8 cellular contexts compared by ENCODE assay signal in genomic region chr14:105093426-105094192, GRCh38. TPM values are rescaled to one million over a fixed set of nuclear protein-coding genes. Genes with fewer than 3 reads are reported as not detected.
DNase-seq lines count a peak whose midpoint lies in the region; ATAC-seq and TF ChIP-seq lines count a peak whose summit lies in the region.

No MANE protein-coding gene starts in this region.

- peaks cover 10 to 32% (median 18%) of the 10 kb centered on the region in 4 donors for H3K4me1 Mint-ChIP-seq in CD4-positive, alpha-beta memory T cell

- peak overlapping the region; percentile 60 to 85 (median 68) for H3K4me3 Mint-ChIP-seq in CD4-positive, alpha-beta memory T cell

- peak; percentile 36 to 65 (median 48) for DNase-seq in CD4-positive, alpha-beta memory T cell
- DNase-seq in M059J (ENCODE audit: low read depth) (peak; percentile 59), choroid plexus epithelial cell (ENCODE audit: low read depth) (peak; percentile 67), left lung (peak; percentile 86 to 95), NCI-H446 (lab: John Stamatoyannopoulos, UW) (no peak)
- DNase-seq in activated CD4-positive, CD25-positive, alpha-beta regulatory T cell treated with anti-CD3 and anti-CD28 coated beads, Interleukin-2, amount 50 U/mL, for 72 hours: peak; percentile 73
- DNase-seq in stimulated activated CD4-positive, alpha-beta T cell treated with anti-CD3 and anti-CD28 coated beads, TNF-alpha, amount 100 ng/mL, for 24 hours (ENCODE audit: low read depth in 3 of 3): peak; percentile 50 to 85 (median 61)

- no peaks in the 10 kb centered on the region for H3K9me3 Mint-ChIP-seq in CD4-positive, alpha-beta memory T cell

- H3K9me3 ChIP-seq in CD4-positive, alpha-beta memory T cell (ENCODE audit: control insufficient read depth in 1 of 2, low read length in 2 of 2): no peaks in the 10 kb centered on the region
- H3K9me3 ChIP-seq in left lung: no peaks in the 10 kb centered on the region

- peaks cover 28% of the 10 kb centered on the region for H3K4me1 ChIP-seq in CD4-positive, alpha-beta memory T cell (ENCODE audit: insufficient read depth, low read length)
- peaks cover 29 to 53% of the 10 kb centered on the region in 2 donors for H3K4me1 ChIP-seq in left lung

- TF ChIP-seq CTCF in choroid plexus epithelial cell (conservative IDR thresholded peaks at IDR 0.05; ENCODE audit: low read depth, low read length): peak; percentile 44
- peak in 1 of 2 donors; percentile 31 for TF ChIP-seq CTCF in left lung (IDR thresholded peaks at IDR 0.05)

- H3K27ac Mint-ChIP-seq in CD4-positive, alpha-beta memory T cell: peak overlapping the region in 1 of 7 donors; percentile 52

- peak overlapping the region; percentile 36 to 58 for H3K4me3 ChIP-seq in CD4-positive, alpha-beta memory T cell (ENCODE audit: low read length in 2 of 2)
- H3K4me3 ChIP-seq in choroid plexus epithelial cell (ENCODE audit: low read depth, low read length) (peak overlapping the region; percentile 69), left lung (peak overlapping the region; percentile 50 to 62)

- POLR2A ChIA-PET in CD4-positive, alpha-beta memory T cell (lab: Charles Lee; ENCODE audit: partially characterized antibody): interaction anchor here (0.7 to 12.6 kb wide), 2 partner anchors 31 to 220 kb away, joined by 3 to 230 read pairs; partner anchors contain the start of genes GPR132 and PACS2

- intact Hi-C loops in CD4-positive, alpha-beta memory T cell (cut with micrococcal nuclease): loop anchor here (1.0 to 5.0 kb wide), 2 partner anchors 89 to 221 kb away; partner anchors contain the start of genes NUDT14 and PACS2
- intact Hi-C loops in left lung (cut with DNase I): loop anchor here in 1 of 2 donors (10.0 kb wide), 1 partner anchor 261 kb away; no protein-coding TSS in a partner anchor

- H3K27me3 Mint-ChIP-seq in CD4-positive, alpha-beta memory T cell: peaks cover 0 to 1% of the 10 kb centered on the region in 2 donors

- no peaks in the 10 kb centered on the region for H3K36me3 Mint-ChIP-seq in CD4-positive, alpha-beta memory T cell

- peak overlapping the region; percentile 65 for H3K27ac ChIP-seq in CD4-positive, alpha-beta memory T cell (ENCODE audit: low read depth, low read length)
- H3K27ac ChIP-seq in left lung: peak overlapping the region; percentile 79 to 88

- CTCF ChIA-PET in CD4-positive, alpha-beta memory T cell (lab: Charles Lee; ENCODE audit: partially characterized antibody): interaction anchor here (1.1 kb wide), 1 partner anchor 259 kb away, joined by 4 read pairs; no protein-coding TSS in a partner anchor

- ATAC-seq in GM21390 (IDR thresholded peaks at IDR 0.05; ENCODE audit: unreplicated experiment) (peak; percentile 66), left lung (peak; percentile 75)

- no peaks in the 10 kb centered on the region for H3K27me3 ChIP-seq in CD4-positive, alpha-beta memory T cell (ENCODE audit: insufficient read depth, low read length)
- peaks cover 0 to 48% of the 10 kb centered on the region in 2 donors for H3K27me3 ChIP-seq in left lung

- H3K36me3 ChIP-seq in CD4-positive, alpha-beta memory T cell (ENCODE audit: insufficient read depth, low read length): no peaks in the 10 kb centered on the region
- no peaks in the 10 kb centered on the region for H3K36me3 ChIP-seq in left lung

RNA-seq across cellular contexts. Expression of gene GPR132, which starts 28.4 kb away (rescaled TPM):
- total RNA-seq in CD4-positive, alpha-beta memory T cell: 10 to 100 TPM; 47.3 to 49.2 TPM
- 10 to 100 TPM in 1 of 2 donors, 1 to 10 TPM in 1; 4.9 to 40.0 TPM for polyA plus RNA-seq in CD4-positive, alpha-beta memory T cell
- 0.44 TPM in 1 of 2 replicates, not detected in the other for total RNA-seq in M059J (2014; rRNA removed; shearing (Covaris generic))
- 10 to 100 TPM in 1 of 2 donors, 1 to 10 TPM in 1; 1.9 to 10.4 TPM for total RNA-seq in left lung

Comparison
In these comparisons a context has a peak if more than half of its experiments do, and no peak if none do; other contexts are left out.
1. DNase-seq: peak in CD4-positive, alpha-beta memory T cell (5 of 5), M059J (single experiment), activated CD4-positive, CD25-positive, alpha-beta regulatory T cell treated with anti-CD3 and anti-CD28 coated beads, Interleukin-2, amount 50 U/mL, for 72 hours (single experiment), choroid plexus epithelial cell (single experiment), left lung (2 of 2) and stimulated activated CD4-positive, alpha-beta T cell treated with anti-CD3 and anti-CD28 coated beads, TNF-alpha, amount 100 ng/mL, for 24 hours (3 of 3); none in NCI-H446 (0 of 2).
2. RNA of gene GPR132, which starts 28.4 kb away (total RNA-seq): 47.3 to 49.2 TPM in CD4-positive, alpha-beta memory T cell; 1.9 to 10.4 TPM in left lung and 0.44 TPM in M059J; every median in the first group is over 4 times any median in the second.
3. Peak in every context shown above with its lines, with median percentiles within 50 percentile points of each other: H3K4me3 ChIP-seq.